In the genomic region with DNA sequence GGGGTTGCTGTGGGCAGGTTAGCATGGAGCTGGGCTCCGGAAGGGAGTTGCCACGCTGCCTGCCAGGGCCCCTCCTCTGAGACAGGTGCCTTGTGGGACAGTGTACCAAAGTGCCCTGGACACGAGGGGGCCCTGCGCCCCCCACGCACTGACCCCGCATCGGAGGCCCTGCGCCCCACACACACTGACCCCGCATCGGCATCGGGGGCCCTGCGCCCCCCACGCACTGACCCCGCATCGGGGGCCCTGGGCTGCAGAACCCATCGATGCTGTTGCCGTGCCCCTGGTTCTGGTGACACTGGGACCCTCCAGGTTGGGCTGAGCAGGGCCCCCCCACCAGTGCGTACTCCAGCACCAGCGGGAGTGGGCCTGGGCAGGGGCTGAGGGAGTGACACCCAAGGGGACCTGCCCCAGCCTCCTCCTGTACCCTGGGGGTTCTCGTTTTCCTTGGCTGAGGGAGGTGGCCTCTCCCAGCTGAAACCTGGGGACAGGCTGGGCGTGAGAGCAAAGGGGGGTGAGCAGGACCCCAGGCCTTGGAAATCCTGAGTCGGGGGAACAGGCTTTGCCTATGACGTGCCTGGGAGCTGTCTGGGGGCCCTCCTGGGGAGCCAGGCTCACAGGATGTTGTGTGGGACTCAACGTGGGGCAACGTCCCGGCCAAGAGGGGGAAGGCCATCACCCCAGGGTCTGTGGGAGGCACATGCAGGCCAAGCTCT, we compare ENCODE assay signal across 22 cellular contexts. TPM values are rescaled to one million over a fixed set of nuclear protein-coding genes. Genes with fewer than 3 reads are reported as not detected.
"Had no signal": no experiment of that assay in that cellular context is flagged by ENCODE, and none has a peak within 500 bp of the region (broad histone marks: within the 10 kb centered on the region; RNA-seq: fewer than 3 reads in every experiment).

No MANE protein-coding gene starts in this region.

- H3K27ac Mint-ChIP-seq: activated B cell treated with CpG ODN at 0.5 μM for 24 hours; activated naive CD8-positive, alpha-beta T cell treated with anti-CD3 and anti-CD28 coated beads for 36 hours; nephron progenitor cell; stimulated activated memory B cell treated with anti-CD40 and anti-IgM and Interleukin-4, amounts not matched to agents 10 μg/mL and 1 μg/mL and 100 μg/mL, for 72 hours; stimulated activated naive CD8-positive, alpha-beta T cell treated with anti-CD3 and anti-CD28 coated beads, Interleukin-15, amount 100 ng/mL, for 72 hours; T-helper 17 cell had no signal

- H3K4me3 ChIP-seq: adrenal gland, gastroesophageal sphincter, hepatocyte, left ventricle myocardium inferior, lung, pancreas, prostate gland, smooth muscle cell, tibial artery, upper lobe of right lung had no signal

- H3K27me3 Mint-ChIP-seq: brain; stimulated activated naive CD8-positive, alpha-beta T cell treated with anti-CD3 and anti-CD28 coated beads, Interleukin-15, amount 100 ng/mL, for 72 hours had no signal

- H3K27ac ChIP-seq: adrenal gland, gastroesophageal sphincter, hepatocyte, left ventricle myocardium inferior, pancreas, prostate gland, tibial artery, upper lobe of right lung had no signal

- ATAC-seq: stimulated activated memory B cell treated with anti-CD40 and anti-IgM and Interleukin-4, amounts not matched to agents 10 μg/mL and 1 μg/mL and 100 μg/mL, for 72 hours had no signal

- H3K79me2 ChIP-seq: hepatocyte had no signal

- DNase-seq: cortex of kidney had no signal

- FAIRE-seq: pancreas had no signal

- H3K36me3 ChIP-seq: adrenal gland, gastroesophageal sphincter, left ventricle myocardium inferior, pancreas, prostate gland, tibial artery, upper lobe of right lung had no signal

- H3K9me3 ChIP-seq: adrenal gland, gastroesophageal sphincter, left ventricle myocardium inferior, pancreas, prostate gland, tibial artery, upper lobe of right lung had no signal

- H3K4me1 ChIP-seq: adrenal gland, pancreas, prostate gland, upper lobe of right lung had no signal

- H3K9me3 Mint-ChIP-seq: activated B cell treated with CpG ODN at 0.5 μM for 24 hours; activated naive CD8-positive, alpha-beta T cell treated with anti-CD3 and anti-CD28 coated beads for 36 hours; nephron progenitor cell; stimulated activated memory B cell treated with anti-CD40 and anti-IgM and Interleukin-4, amounts not matched to agents 10 μg/mL and 1 μg/mL and 100 μg/mL, for 72 hours; stimulated activated naive CD8-positive, alpha-beta T cell treated with anti-CD3 and anti-CD28 coated beads, Interleukin-15, amount 100 ng/mL, for 72 hours had no signal

- H2AFZ ChIP-seq: hepatocyte had no signal

- H3K36me3 Mint-ChIP-seq: brain; stimulated activated memory B cell treated with anti-CD40 and anti-IgM and Interleukin-4, amounts not matched to agents 10 μg/mL and 1 μg/mL and 100 μg/mL, for 72 hours had no signal

- H3K4me3 Mint-ChIP-seq: activated B cell treated with CpG ODN at 0.5 μM for 24 hours; activated naive CD8-positive, alpha-beta T cell treated with anti-CD3 and anti-CD28 coated beads for 36 hours; brain; nephron progenitor cell; stimulated activated memory B cell treated with anti-CD40 and anti-IgM and Interleukin-4, amounts not matched to agents 10 μg/mL and 1 μg/mL and 100 μg/mL, for 72 hours; stimulated activated naive CD8-positive, alpha-beta T cell treated with anti-CD3 and anti-CD28 coated beads, Interleukin-15, amount 100 ng/mL, for 72 hours; T-helper 17 cell had no signal

- H3K27me3 ChIP-seq: adrenal gland, hepatocyte, pancreas, upper lobe of right lung had no signal

- H3K4me2 ChIP-seq: hepatocyte, smooth muscle cell had no signal

RNA-seq across cellular contexts. Expression of gene ENTPD2, which starts 9.6 kb away (rescaled TPM):
- total RNA-seq: activated B cell treated with CpG ODN at 0.5 μM for 24 hours; activated naive CD8-positive, alpha-beta T cell treated with anti-CD3 and anti-CD28 coated beads for 36 hours; endothelial cell of umbilical vein; fibroblast of villous mesenchyme; smooth muscle cell had no signal
- polyA plus RNA-seq: aorta, endothelial cell of umbilical vein, fibroblast of lung had no signal
